29 cellular contexts compared by ENCODE assay signal in genomic region chr2:112867701-112868631, GRCh38. TPM values are rescaled to one million over a fixed set of nuclear protein-coding genes. Genes with fewer than 3 reads are reported as not detected.
DNase-seq lines count a peak whose midpoint lies in the region; ATAC-seq and TF ChIP-seq lines count a peak whose summit lies in the region.
"Had no signal": no experiment of that assay in that cellular context is flagged by ENCODE, and none has a peak within 500 bp of the region (broad histone marks: within the 10 kb centered on the region; RNA-seq: fewer than 3 reads in every experiment).

No MANE protein-coding gene starts in this region.

- H3K79me2 ChIP-seq in PC-9 (ENCODE audit: low read depth) = no peaks in the 10 kb centered on the region

- peaks cover 51% of the 10 kb centered on the region for H3K4me1 Mint-ChIP-seq in Calu3 (ENCODE audit: low read depth, unreplicated experiment)
- no peaks in the 10 kb centered on the region for H3K4me1 Mint-ChIP-seq in neural crest cell
- H3K4me1 Mint-ChIP-seq: central memory CD8-positive, alpha-beta T cell had no signal

- ATAC-seq in body of pancreas = no peak
- ATAC-seq: activated CD8-positive, alpha-beta memory T cell treated with anti-CD3 and anti-CD28 coated beads, Interleukin-2, amount 10 ng/mL, durations not matched to agents 7 days and 5 days; activated naive CD4-positive, alpha-beta T cell treated with anti-CD3 and anti-CD28 coated beads, Interleukin-2, amount 50 U/mL, for 72 hours; CD8-positive, alpha-beta T cell; left ventricle myocardium superior had no signal

- in situ Hi-C loops in brain microvascular endothelial cell (cut with HindIII; ENCODE audit: low pct_ligation_motif_present, low sequenced_read_pairs) = no loop called here

- H2AFZ ChIP-seq in PC-9 = no peak overlapping the region

- H4K20me1 ChIP-seq in PC-9 (ENCODE audit: insufficient read depth) = no peaks in the 10 kb centered on the region

- WGBS in body of pancreas, 2 donors = 68 to 72% methylated on average over 7 of the region's 7 CpGs

- peak overlapping the region; percentile 84 for H3K27ac Mint-ChIP-seq in Calu3 (ENCODE audit: unreplicated experiment)
- peak overlapping the region; percentile 83 for H3K27ac Mint-ChIP-seq in neural crest cell (ENCODE audit: unreplicated experiment)
- H3K27ac Mint-ChIP-seq: activated CD4-positive, alpha-beta T cell treated with anti-CD3 and anti-CD28 coated beads, Interleukin-2, amount 10 ng/mL, durations not matched to agents 7 days and 5 days; activated CD8-positive, alpha-beta memory T cell treated with anti-CD3 and anti-CD28 coated beads, Interleukin-2, amount 10 ng/mL, durations not matched to agents 7 days and 5 days; activated naive CD4-positive, alpha-beta T cell treated with anti-CD3 and anti-CD28 coated beads, Interleukin-2, amount 50 U/mL, for 72 hours; activated T-helper 2 cell treated with anti-CD3 and anti-CD28 coated beads, Interferon-gamma antibody, Interleukin-2, Interleukin-4, amounts not matched to agents 10 μg/mL and 5 μg/mL and 100 μg/mL, durations not matched to agents 14 hours and 24 hours and 36 hours; CD8-positive, alpha-beta T cell; stimulated activated naive CD8-positive, alpha-beta T cell treated with anti-CD3 and anti-CD28 coated beads, Interleukin-15, Interleukin-2, amounts not matched to agents 100 ng/mL and 50 ng/mL, for 24 hours had no signal

- CTCF ChIA-PET in Calu3 (lab: Charles Lee) = no interaction called here
- CTCF ChIA-PET in PC-9 (lab: Charles Lee) = no interaction called here

- H3K27me3 ChIP-seq in PC-9 (ENCODE audit: insufficient read depth, low read depth) (no peaks in the 10 kb centered on the region), uterus (no peaks in the 10 kb centered on the region), body of pancreas (no peaks in the 10 kb centered on the region), brain microvascular endothelial cell (replicated peaks) (no peaks in the 10 kb centered on the region)
- H3K27me3 ChIP-seq: sigmoid colon had no signal

- no peaks in the 10 kb centered on the region for H3K36me3 Mint-ChIP-seq in Calu3 (ENCODE audit: insufficient read depth, unreplicated experiment)
- peaks cover 13% of the 10 kb centered on the region for H3K36me3 Mint-ChIP-seq in neural crest cell (ENCODE audit: low read depth)
- H3K36me3 Mint-ChIP-seq: activated naive CD4-positive, alpha-beta T cell treated with anti-CD3 and anti-CD28 coated beads, Interleukin-2, amount 50 U/mL, for 72 hours; CD8-positive, alpha-beta T cell had no signal

- H3K27me3 Mint-ChIP-seq in Calu3 (ENCODE audit: unreplicated experiment) = no peaks in the 10 kb centered on the region
- peaks cover 3% of the 10 kb centered on the region for H3K27me3 Mint-ChIP-seq in neural crest cell (ENCODE audit: low read depth)

- no peak overlapping the region for H3K4me3 ChIP-seq in PC-9
- H3K4me3 ChIP-seq in epithelial cell of esophagus (ENCODE audit: low read length) = no peak overlapping the region
- H3K4me3 ChIP-seq in uterus = no peak overlapping the region
- no peak overlapping the region for H3K4me3 ChIP-seq in body of pancreas
- no peak overlapping the region for H3K4me3 ChIP-seq in brain microvascular endothelial cell (ENCODE audit: low read depth, low read length)
- H3K4me3 ChIP-seq: A549, prostate gland, sigmoid colon, tibial artery had no signal

- H3K4me2 ChIP-seq in PC-9 = 0 out of 2 replicates have a peak overlapping the region, but pooled peaks have one; percentile 48

- no peak overlapping the region for H3K27ac ChIP-seq in PC-9
- H3K27ac ChIP-seq in uterus = no peak overlapping the region
- no peak overlapping the region for H3K27ac ChIP-seq in body of pancreas
- H3K27ac ChIP-seq in brain microvascular endothelial cell = no peak overlapping the region
- H3K27ac ChIP-seq: A549, prostate gland, sigmoid colon, tibial artery had no signal

- no peaks in the 10 kb centered on the region; the same call in 1 of the 2 replicates for H3K9me3 ChIP-seq in PC-9 (ENCODE audit: insufficient read depth, low read depth)
- no peaks in the 10 kb centered on the region for H3K9me3 ChIP-seq in uterus
- no peaks in the 10 kb centered on the region for H3K9me3 ChIP-seq in body of pancreas
- H3K9me3 ChIP-seq: prostate gland, sigmoid colon, tibial artery had no signal

- peaks cover 20% of the 10 kb centered on the region for H3K9me3 Mint-ChIP-seq in Calu3 (ENCODE audit: low read depth, unreplicated experiment)
- peaks cover 25% of the 10 kb centered on the region for H3K9me3 Mint-ChIP-seq in neural crest cell
- H3K9me3 Mint-ChIP-seq: CD8-positive, alpha-beta T cell; central memory CD8-positive, alpha-beta T cell; stimulated activated naive CD8-positive, alpha-beta T cell treated with anti-CD3 and anti-CD28 coated beads, Interleukin-15, Interleukin-2, amounts not matched to agents 100 ng/mL and 50 ng/mL, for 24 hours had no signal

- no peak for TF ChIP-seq CTCF in Calu3 (IDR thresholded peaks at IDR 0.05; ENCODE audit: unreplicated experiment)
- TF ChIP-seq CTCF in PC-9 (conservative IDR thresholded peaks at IDR 0.05) = no peak
- peak; percentile 15 for TF ChIP-seq CTCF in epithelial cell of esophagus (IDR thresholded peaks at IDR 0.05; ENCODE audit: insufficient read depth, low read depth, low read length, missing control alignments)
- no peak for TF ChIP-seq CTCF in neural crest cell (conservative IDR thresholded peaks at IDR 0.05)
- no peak for TF ChIP-seq CTCF in uterus (IDR thresholded peaks at IDR 0.05)
- TF ChIP-seq CTCF in body of pancreas (IDR thresholded peaks at IDR 0.05) = no peak
- no peak for TF ChIP-seq CTCF in brain microvascular endothelial cell (IDR thresholded peaks at IDR 0.05; ENCODE audit: low read depth, low read length, missing control alignments)

- peaks cover 34% of the 10 kb centered on the region for H3K4me1 ChIP-seq in PC-9 (replicated peaks; ENCODE audit: insufficient read depth)
- no peaks in the 10 kb centered on the region for H3K4me1 ChIP-seq in uterus
- no peaks in the 10 kb centered on the region for H3K4me1 ChIP-seq in body of pancreas
- H3K4me1 ChIP-seq: tibial artery had no signal

- no peaks in the 10 kb centered on the region for H3K9me2 ChIP-seq in PC-9 (ENCODE audit: insufficient read depth)

- H3K36me3 ChIP-seq in PC-9 (ENCODE audit: low read depth) (no peaks in the 10 kb centered on the region), uterus (no peaks in the 10 kb centered on the region), body of pancreas (replicated peaks in 1 of 2; ENCODE audit: insufficient read depth in 1 of 2, low read depth in 2 of 2) (no peaks in the 10 kb centered on the region), brain microvascular endothelial cell (replicated peaks) (no peaks in the 10 kb centered on the region)
- H3K36me3 ChIP-seq: prostate gland, sigmoid colon, tibial artery had no signal

- BruUV-seq in Calu3 (replicated peaks; lab: Mats Ljungman, UMichigan) (no TSS peak), PC-9 (replicated peaks; lab: Mats Ljungman, UMichigan) (no TSS peak)

- intact Hi-C loops in Calu3 (cut with micrococcal nuclease; ENCODE audit: unreplicated experiment) = loop anchor here (5.0 kb wide), 2 partner anchors 36 to 56 kb away; no protein-coding TSS in a partner anchor
- intact Hi-C loops in PC-9 (cut with micrococcal nuclease; ENCODE audit: unreplicated experiment) = loop anchor here (5.0 kb wide), 2 partner anchors 69 to 106 kb away; partner anchors contain the start of gene CKAP2L
- intact Hi-C loops in uterus (cut with DNase I; ENCODE audit: low total_unique reads) = no loop called here
- intact Hi-C loops in body of pancreas (cut with DNase I) = no loop called here

- POLR2A ChIA-PET in PC-9 (lab: Charles Lee; ENCODE audit: unreplicated experiment) = no interaction called here

- H3F3A ChIP-seq in PC-9 (ENCODE audit: insufficient read depth, low read depth) = peaks cover 28% of the 10 kb centered on the region

- TF ChIP-seq POLR2A in uterus (IDR thresholded peaks at IDR 0.05) = no peak
- TF ChIP-seq POLR2A in body of pancreas (IDR thresholded peaks at IDR 0.05) = no peak

- no peak for DNase-seq in Calu3
- no peak for DNase-seq in PC-9
- DNase-seq in epithelial cell of esophagus (ENCODE audit: low read depth) = peak; percentile 87
- DNase-seq in neural crest cell (ENCODE audit: low read depth, low spot score) = no peak
- DNase-seq in uterus = no peak
- DNase-seq in body of pancreas = no peak
- no peak for DNase-seq in brain microvascular endothelial cell
- DNase-seq in NCI-H1694 treated with DMSO at 0.1 percent for 48 hours (lab: John Stamatoyannopoulos, UW) = no peak
- DNase-seq: activated CD4-positive, alpha-beta T cell treated with anti-CD3 and anti-CD28 coated beads, Interleukin-2, amount 10 ng/mL, durations not matched to agents 7 days and 5 days; activated CD8-positive, alpha-beta memory T cell treated with anti-CD3 and anti-CD28 coated beads, Interleukin-2, amount 10 ng/mL, durations not matched to agents 7 days and 5 days; anterior cingulate cortex; CD8-positive, alpha-beta T cell; hypothalamus; Karpas-422; left ventricle myocardium superior; NCI-H1694; NCI-H2171 treated with DMSO at 0.1 percent for 48 hours; NCI-H526; sigmoid colon; stimulated activated CD4-positive, alpha-beta T cell treated with anti-CD3 and anti-CD28 coated beads, Interleukin-15, amount 100 ng/mL, for 24 hours had no signal

- no peak overlapping the region for H3K4me3 Mint-ChIP-seq in Calu3 (ENCODE audit: low read depth, unreplicated experiment)
- no peak overlapping the region for H3K4me3 Mint-ChIP-seq in neural crest cell
- H3K4me3 Mint-ChIP-seq: activated CD4-positive, alpha-beta T cell treated with anti-CD3 and anti-CD28 coated beads, Interleukin-2, amount 10 ng/mL, durations not matched to agents 7 days and 5 days; activated CD8-positive, alpha-beta memory T cell treated with anti-CD3 and anti-CD28 coated beads, Interleukin-2, amount 10 ng/mL, durations not matched to agents 7 days and 5 days; CD8-positive, alpha-beta T cell; central memory CD8-positive, alpha-beta T cell; stimulated activated naive CD8-positive, alpha-beta T cell treated with anti-CD3 and anti-CD28 coated beads, Interleukin-15, Interleukin-2, amounts not matched to agents 100 ng/mL and 50 ng/mL, for 24 hours had no signal

RNA-seq across cellular contexts. Expression of gene IL1B, which starts 31.4 kb away (rescaled TPM):
- total RNA-seq in Calu3 (2022) = 4.1 and 15.5 TPM in 2 replicates
- 1.4 TPM in 2 replicates for total RNA-seq in PC-9 (2021)
- not detected in 2 replicates for total RNA-seq in neural crest cell
- total RNA-seq in uterus = under 1 TPM in 1 of 4 donors, not detected in 3; 0.26 TPM
- total RNA-seq in body of pancreas = 1 to 10 TPM; 1.3 to 2.6 TPM
- total RNA-seq: activated CD4-positive, alpha-beta T cell treated with anti-CD3 and anti-CD28 coated beads, Interleukin-2, amount 10 ng/mL, durations not matched to agents 7 days and 5 days; activated T-helper 2 cell treated with anti-CD3 and anti-CD28 coated beads, Interferon-gamma antibody, Interleukin-2, Interleukin-4, amounts not matched to agents 10 μg/mL and 5 μg/mL and 100 μg/mL, durations not matched to agents 14 hours and 24 hours and 36 hours; prostate gland; T-helper 2 cell treated with Interferon-gamma antibody and Interleukin-4, amounts not matched to agents 100 ng/mL and 5 ng/mL, for 36 hours had no signal

RNA-seq across cellular contexts. Expression of gene IL37, which starts 43.0 kb away (rescaled TPM):
- total RNA-seq in Calu3 (2022) (1.9 and 2.0 TPM in 2 replicates), PC-9 (2021) (1.0 and 1.7 TPM in 2 replicates), neural crest cell (0.40 TPM in 1 of 2 replicates, not detected in the other), uterus (not detected), body of pancreas (not detected)
- total RNA-seq: activated CD4-positive, alpha-beta T cell treated with anti-CD3 and anti-CD28 coated beads, Interleukin-2, amount 10 ng/mL, durations not matched to agents 7 days and 5 days; activated CD8-positive, alpha-beta memory T cell treated with anti-CD3 and anti-CD28 coated beads, Interleukin-2, amount 10 ng/mL, durations not matched to agents 7 days and 5 days; activated T-helper 2 cell treated with anti-CD3 and anti-CD28 coated beads, Interferon-gamma antibody, Interleukin-2, Interleukin-4, amounts not matched to agents 10 μg/mL and 5 μg/mL and 100 μg/mL, durations not matched to agents 14 hours and 24 hours and 36 hours; CD8-positive, alpha-beta T cell; left ventricle myocardium superior; mononuclear cell; sigmoid colon; T-helper 2 cell treated with Interferon-gamma antibody and Interleukin-4, amounts not matched to agents 100 ng/mL and 5 ng/mL, for 36 hours had no signal

Comparison
In these comparisons a context has a peak if more than half of its experiments do, and no peak if none do; other contexts are left out.
1. intact Hi-C loops: an anchor here in Calu3 (5.0 kb wide) and PC-9 (5.0 kb wide); none called in uterus and body of pancreas.